Comparison of ENCODE assay signal across 40 cellular contexts in genomic region chr3:196225763-196226364, GRCh38. TPM values are rescaled to one million over a fixed set of nuclear protein-coding genes. Genes with fewer than 3 reads are reported as not detected.
"Had no signal": no experiment of that assay in that cellular context is flagged by ENCODE, and none has a peak within 500 bp of the region (broad histone marks: within the 10 kb centered on the region; RNA-seq: fewer than 3 reads in every experiment).

No MANE protein-coding gene starts in this region.

- H3K27ac Mint-ChIP-seq: activated CD4-positive, alpha-beta memory T cell treated with anti-CD3 and anti-CD28 coated beads, Interleukin-2, amount 10 ng/mL, durations not matched to agents 7 days and 5 days; activated CD4-positive, alpha-beta T cell treated with anti-CD3 and anti-CD28 coated beads for 36 hours; activated CD4-positive, alpha-beta T cell treated with anti-CD3 and anti-CD28 coated beads, Interleukin-2, amount 10 ng/mL, durations not matched to agents 7 days and 5 days; activated CD8-positive, alpha-beta memory T cell treated with anti-CD3 and anti-CD28 coated beads, Interleukin-2, amount 10 ng/mL, durations not matched to agents 7 days and 5 days; activated CD8-positive, alpha-beta T cell treated with anti-CD3 and anti-CD28 coated beads, Interleukin-2, amount 10 ng/mL, durations not matched to agents 7 days and 5 days; activated naive CD4-positive, alpha-beta T cell treated with anti-CD3 and anti-CD28 coated beads for 36 hours; activated naive CD4-positive, alpha-beta T cell treated with anti-CD3 and anti-CD28 coated beads, Interleukin-2, amount 50 U/mL, for 72 hours; activated naive CD8-positive, alpha-beta T cell treated with anti-CD3 and anti-CD28 coated beads for 36 hours; activated T-cell treated with anti-CD3 and anti-CD28 coated beads, Interleukin-2, amount 50 U/mL, for 24 hours; activated T-cell treated with anti-CD3 and anti-CD28 coated beads, Interleukin-2, amount 50 U/mL, for 72 hours; activated T-helper 1 cell treated with anti-CD3 and anti-CD28 coated beads, Interleukin-12 subunit alpha, Interleukin-12 subunit beta, Interleukin-2, Interleukin-4 antibody, amounts not matched to agents 30 ng/mL and 10 ng/mL and 1 ng/mL, durations not matched to agents 14 hours and 24 hours and 36 hours; activated T-helper 17 cell treated with anti-CD3 and anti-CD28 coated beads, Interleukin-2, amount 50 U/mL, for 72 hours; brain; T-helper 1 cell treated with Interleukin-12 subunit alpha and Interleukin-12 subunit beta and Interleukin-4 antibody, amounts not matched to agents 30 μg/mL and 1 μg/mL, for 36 hours; T-helper 2 cell treated with Interferon-gamma antibody and Interleukin-4, amounts not matched to agents 5 μg/mL and 100 μg/mL, for 36 hours had no signal

- ATAC-seq: activated CD4-positive, alpha-beta T cell treated with anti-CD3 and anti-CD28 coated beads for 36 hours; activated CD4-positive, CD25-positive, alpha-beta regulatory T cell treated with anti-CD3 and anti-CD28 coated beads, Interleukin-2, amount 50 U/mL, for 24 hours; activated CD8-positive, alpha-beta memory T cell treated with anti-CD3 and anti-CD28 coated beads, Interleukin-2, amount 10 ng/mL, durations not matched to agents 7 days and 5 days; activated CD8-positive, alpha-beta T cell treated with anti-CD3 and anti-CD28 coated beads, Interleukin-2, amount 10 ng/mL, durations not matched to agents 7 days and 5 days; activated naive CD4-positive, alpha-beta T cell treated with anti-CD3 and anti-CD28 coated beads, Interleukin-2, amount 50 U/mL, for 72 hours; activated T-cell treated with anti-CD3 and anti-CD28 coated beads, Interleukin-2, amount 50 U/mL, for 72 hours; activated T-helper 17 cell treated with anti-CD3 and anti-CD28 coated beads, Interleukin-2, amount 50 U/mL, for 72 hours had no signal

- H3K4me3 Mint-ChIP-seq: activated CD4-positive, alpha-beta memory T cell treated with anti-CD3 and anti-CD28 coated beads, Interleukin-2, amount 10 ng/mL, durations not matched to agents 7 days and 5 days; activated CD4-positive, alpha-beta T cell treated with anti-CD3 and anti-CD28 coated beads for 36 hours; activated CD4-positive, alpha-beta T cell treated with anti-CD3 and anti-CD28 coated beads, Interleukin-2, amount 10 ng/mL, durations not matched to agents 7 days and 5 days; activated CD8-positive, alpha-beta memory T cell treated with anti-CD3 and anti-CD28 coated beads, Interleukin-2, amount 10 ng/mL, durations not matched to agents 7 days and 5 days; activated CD8-positive, alpha-beta T cell treated with anti-CD3 and anti-CD28 coated beads, Interleukin-2, amount 10 ng/mL, durations not matched to agents 7 days and 5 days; activated naive CD4-positive, alpha-beta T cell treated with anti-CD3 and anti-CD28 coated beads for 36 hours; activated naive CD8-positive, alpha-beta T cell treated with anti-CD3 and anti-CD28 coated beads for 36 hours; activated T-cell treated with anti-CD3 and anti-CD28 coated beads, Interleukin-2, amount 50 U/mL, for 24 hours; activated T-cell treated with anti-CD3 and anti-CD28 coated beads, Interleukin-2, amount 50 U/mL, for 72 hours; activated T-helper 1 cell treated with anti-CD3 and anti-CD28 coated beads, Interleukin-12 subunit alpha, Interleukin-12 subunit beta, Interleukin-2, Interleukin-4 antibody, amounts not matched to agents 30 ng/mL and 10 ng/mL and 1 ng/mL, durations not matched to agents 14 hours and 24 hours and 36 hours; activated T-helper 17 cell treated with anti-CD3 and anti-CD28 coated beads, Interleukin-2, amount 50 U/mL, for 72 hours; brain; central memory CD8-positive, alpha-beta T cell; T-helper 1 cell treated with Interleukin-12 subunit alpha and Interleukin-12 subunit beta and Interleukin-4 antibody, amounts not matched to agents 30 μg/mL and 1 μg/mL, for 36 hours; T-helper 2 cell treated with Interferon-gamma antibody and Interleukin-4, amounts not matched to agents 5 μg/mL and 100 μg/mL, for 36 hours had no signal

- H3K9me3 Mint-ChIP-seq: activated CD4-positive, alpha-beta memory T cell treated with anti-CD3 and anti-CD28 coated beads, Interleukin-2, amount 10 ng/mL, durations not matched to agents 7 days and 5 days; activated CD4-positive, alpha-beta T cell treated with anti-CD3 and anti-CD28 coated beads, Interleukin-2, amount 10 ng/mL, durations not matched to agents 7 days and 5 days; activated naive CD4-positive, alpha-beta T cell treated with anti-CD3 and anti-CD28 coated beads for 36 hours; activated naive CD4-positive, alpha-beta T cell treated with anti-CD3 and anti-CD28 coated beads, Interleukin-2, amount 50 U/mL, for 72 hours; activated naive CD8-positive, alpha-beta T cell treated with anti-CD3 and anti-CD28 coated beads for 36 hours; activated T-cell treated with anti-CD3 and anti-CD28 coated beads, Interleukin-2, amount 50 U/mL, for 24 hours; activated T-cell treated with anti-CD3 and anti-CD28 coated beads, Interleukin-2, amount 50 U/mL, for 72 hours; activated T-helper 1 cell treated with anti-CD3 and anti-CD28 coated beads, Interleukin-12 subunit alpha, Interleukin-12 subunit beta, Interleukin-2, Interleukin-4 antibody, amounts not matched to agents 30 ng/mL and 10 ng/mL and 1 ng/mL, durations not matched to agents 14 hours and 24 hours and 36 hours; activated T-helper 17 cell treated with anti-CD3 and anti-CD28 coated beads, Interleukin-2, amount 50 U/mL, for 72 hours; brain; central memory CD8-positive, alpha-beta T cell; T-helper 1 cell treated with Interleukin-12 subunit alpha and Interleukin-12 subunit beta and Interleukin-4 antibody, amounts not matched to agents 30 μg/mL and 1 μg/mL, for 36 hours; T-helper 2 cell treated with Interferon-gamma antibody and Interleukin-4, amounts not matched to agents 5 μg/mL and 100 μg/mL, for 36 hours had no signal

- H3K36me3 Mint-ChIP-seq: activated CD8-positive, alpha-beta memory T cell treated with anti-CD3 and anti-CD28 coated beads, Interleukin-2, amount 10 ng/mL, durations not matched to agents 7 days and 5 days; activated naive CD4-positive, alpha-beta T cell treated with anti-CD3 and anti-CD28 coated beads, Interleukin-2, amount 50 U/mL, for 72 hours; activated naive CD8-positive, alpha-beta T cell treated with anti-CD3 and anti-CD28 coated beads for 36 hours; brain had no signal

- H3K27me3 Mint-ChIP-seq: activated CD4-positive, alpha-beta memory T cell treated with anti-CD3 and anti-CD28 coated beads, Interleukin-2, amount 10 ng/mL, durations not matched to agents 7 days and 5 days; activated T-helper 17 cell treated with anti-CD3 and anti-CD28 coated beads, Interleukin-2, amount 50 U/mL, for 72 hours had no signal

- H3K27ac ChIP-seq: ascending aorta, cardiac muscle cell, VCaP had no signal

- H3K9me3 ChIP-seq: ascending aorta had no signal

- H3K27me3 ChIP-seq: ascending aorta, cardiac muscle cell had no signal

- DNase-seq: activated CD4-positive, alpha-beta memory T cell treated with anti-CD3 and anti-CD28 coated beads, Interleukin-2, amount 10 ng/mL, durations not matched to agents 7 days and 5 days; activated CD4-positive, alpha-beta T cell treated with anti-CD3 and anti-CD28 coated beads for 1 hour; activated CD4-positive, alpha-beta T cell treated with anti-CD3 and anti-CD28 coated beads for 36 hours; activated CD4-positive, alpha-beta T cell treated with anti-CD3 and anti-CD28 coated beads for 48 hours; activated CD4-positive, alpha-beta T cell treated with anti-CD3 and anti-CD28 coated beads, Interleukin-2, amount 10 ng/mL, durations not matched to agents 7 days and 5 days; activated CD4-positive, alpha-beta T cell treated with anti-CD3 and anti-CD28 coated beads, Interleukin-2, amount 50 U/mL, for 48 hours; activated CD4-positive, CD25-positive, alpha-beta regulatory T cell; activated CD8-positive, alpha-beta memory T cell treated with anti-CD3 and anti-CD28 coated beads for 24 hours; activated CD8-positive, alpha-beta memory T cell treated with anti-CD3 and anti-CD28 coated beads, Interleukin-2, amount 10 ng/mL, durations not matched to agents 7 days and 5 days; activated CD8-positive, alpha-beta memory T cell treated with anti-CD3 and anti-CD28 coated beads, Interleukin-2, amount 50 U/mL, for 48 hours; activated CD8-positive, alpha-beta T cell treated with anti-CD3 and anti-CD28 coated beads, Interleukin-2, amount 10 ng/mL, durations not matched to agents 7 days and 5 days; activated effector memory CD4-positive, alpha-beta T cell treated with anti-CD3 and anti-CD28 coated beads, Interleukin-2, amount 50 U/mL, for 16 hours; activated gamma-delta T cell treated with Interleukin-2 at 50 U/mL for 16 hours; activated naive CD4-positive, alpha-beta T cell; activated naive CD4-positive, alpha-beta T cell treated with anti-CD3 and anti-CD28 coated beads for 36 hours; activated naive CD4-positive, alpha-beta T cell treated with anti-CD3 and anti-CD28 coated beads, Interleukin-2, amount 50 U/mL, for 16 hours; activated naive CD8-positive, alpha-beta T cell treated with anti-CD3 and anti-CD28 coated beads for 36 hours; activated T-cell treated with anti-CD3 and anti-CD28 coated beads, Interleukin-2, amount 50 U/mL, for 24 hours; activated T-cell treated with anti-CD3 and anti-CD28 coated beads, Interleukin-2, amount 50 U/mL, for 72 hours; amygdala; anterior cingulate cortex; caudate nucleus; cerebellar nuclear complex; SW 1271; T-helper 1 cell; T-helper 2 cell; T-helper 9 cell had no signal

- H3K36me3 ChIP-seq: ascending aorta, cardiac muscle cell had no signal

- H3K4me1 Mint-ChIP-seq: activated CD4-positive, alpha-beta memory T cell treated with anti-CD3 and anti-CD28 coated beads, Interleukin-2, amount 10 ng/mL, durations not matched to agents 7 days and 5 days; activated CD4-positive, alpha-beta T cell treated with anti-CD3 and anti-CD28 coated beads for 36 hours; activated CD4-positive, alpha-beta T cell treated with anti-CD3 and anti-CD28 coated beads, Interleukin-2, amount 10 ng/mL, durations not matched to agents 7 days and 5 days; activated CD8-positive, alpha-beta memory T cell treated with anti-CD3 and anti-CD28 coated beads, Interleukin-2, amount 10 ng/mL, durations not matched to agents 7 days and 5 days; activated naive CD8-positive, alpha-beta T cell treated with anti-CD3 and anti-CD28 coated beads for 36 hours; activated T-helper 17 cell treated with anti-CD3 and anti-CD28 coated beads, Interleukin-2, amount 50 U/mL, for 72 hours; brain; central memory CD8-positive, alpha-beta T cell had no signal

- FAIRE-seq: bronchial epithelial cell, TTC549 had no signal

- H3K4me1 ChIP-seq: ascending aorta had no signal

- H3K4me3 ChIP-seq: ascending aorta, cardiac muscle cell had no signal

RNA-seq across cellular contexts. Expression of gene SLC51A, which starts 9.5 kb away (rescaled TPM):
- total RNA-seq: activated CD4-positive, alpha-beta memory T cell treated with anti-CD3 and anti-CD28 coated beads, Interleukin-2, amount 10 ng/mL, durations not matched to agents 7 days and 5 days; activated CD4-positive, alpha-beta T cell treated with anti-CD3 and anti-CD28 coated beads for 36 hours; activated CD4-positive, alpha-beta T cell treated with anti-CD3 and anti-CD28 coated beads, Interleukin-2, amount 10 ng/mL, durations not matched to agents 7 days and 5 days; activated CD8-positive, alpha-beta memory T cell treated with anti-CD3 and anti-CD28 coated beads, Interleukin-2, amount 10 ng/mL, durations not matched to agents 7 days and 5 days; activated CD8-positive, alpha-beta T cell treated with anti-CD3 and anti-CD28 coated beads, Interleukin-2, amount 10 ng/mL, durations not matched to agents 7 days and 5 days; activated naive CD4-positive, alpha-beta T cell treated with anti-CD3 and anti-CD28 coated beads for 36 hours; activated naive CD4-positive, alpha-beta T cell treated with anti-CD3 and anti-CD28 coated beads, Interleukin-2, amount 50 U/mL, for 72 hours; activated naive CD8-positive, alpha-beta T cell treated with anti-CD3 and anti-CD28 coated beads for 36 hours; activated T-cell treated with anti-CD3 and anti-CD28 coated beads, Interleukin-2, amount 50 U/mL, for 72 hours; activated T-helper 1 cell treated with anti-CD3 and anti-CD28 coated beads, Interleukin-12 subunit alpha, Interleukin-12 subunit beta, Interleukin-2, Interleukin-4 antibody, amounts not matched to agents 30 ng/mL and 10 ng/mL and 1 ng/mL, durations not matched to agents 14 hours and 24 hours and 36 hours; activated T-helper 17 cell treated with anti-CD3 and anti-CD28 coated beads, Interleukin-2, amount 50 U/mL, for 72 hours; ascending aorta; bronchial epithelial cell; cardiac muscle cell had no signal

RNA-seq across cellular contexts. Expression of gene ZDHHC19, which starts 14.7 kb away (rescaled TPM):
- total RNA-seq: activated CD4-positive, alpha-beta T cell treated with anti-CD3 and anti-CD28 coated beads for 36 hours; activated CD4-positive, alpha-beta T cell treated with anti-CD3 and anti-CD28 coated beads, Interleukin-2, amount 10 ng/mL, durations not matched to agents 7 days and 5 days; activated CD8-positive, alpha-beta memory T cell treated with anti-CD3 and anti-CD28 coated beads, Interleukin-2, amount 10 ng/mL, durations not matched to agents 7 days and 5 days; activated CD8-positive, alpha-beta T cell treated with anti-CD3 and anti-CD28 coated beads, Interleukin-2, amount 10 ng/mL, durations not matched to agents 7 days and 5 days; activated naive CD4-positive, alpha-beta T cell treated with anti-CD3 and anti-CD28 coated beads for 36 hours; activated naive CD4-positive, alpha-beta T cell treated with anti-CD3 and anti-CD28 coated beads, Interleukin-2, amount 50 U/mL, for 72 hours; activated naive CD8-positive, alpha-beta T cell treated with anti-CD3 and anti-CD28 coated beads for 36 hours; activated T-cell treated with anti-CD3 and anti-CD28 coated beads, Interleukin-2, amount 50 U/mL, for 72 hours; activated T-helper 17 cell treated with anti-CD3 and anti-CD28 coated beads, Interleukin-2, amount 50 U/mL, for 72 hours; ascending aorta; bronchial epithelial cell had no signal
